In genomic region chr5:115543931-115544370, GRCh38 we compare ENCODE assay signal across 8 cellular contexts. TPM values are rescaled to one million over a fixed set of nuclear protein-coding genes. Genes with fewer than 3 reads are reported as not detected.
A peak's percentile ranks its signal among the peaks of the same experiment; 100 is the strongest.
DNase-seq lines count a peak whose midpoint lies in the region; ATAC-seq and TF ChIP-seq lines count a peak whose summit lies in the region.

No MANE protein-coding gene starts in this region.

- H3K36me3 ChIP-seq in ovary, result no peaks in the 10 kb centered on the region
- no peaks in the 10 kb centered on the region for H3K36me3 ChIP-seq in tibial nerve

- peaks cover 46% of the 10 kb centered on the region for H3K4me1 Mint-ChIP-seq in activated naive CD8-positive, alpha-beta T cell treated with anti-CD3 and anti-CD28 coated beads for 36 hours

- H3K36me3 Mint-ChIP-seq in activated naive CD8-positive, alpha-beta T cell treated with anti-CD3 and anti-CD28 coated beads for 36 hours, result peaks cover 59% of the 10 kb centered on the region

- CTCF ChIA-PET in AG04449 (lab: Yijun Ruan, JAX), result interaction anchor here (1.2 to 3.2 kb wide), 7 partner anchors 10 to 248 kb away, joined by 3 to 21 read pairs (median 5); partner anchors contain the start of gene CCDC112

- DNase-seq in AG04449 (ENCODE audit: low read depth, low spot score) (no peak), RPMI8226 (peak; percentile 84), Right ventricle myocardium superior (peak; percentile 61), ovary (peak in 3 of 5 donors; percentile 39 to 64 (median 46)), tibial nerve (ENCODE audit: low spot score in 2 of 2) (peak; percentile 24 to 60)
- DNase-seq in activated naive CD8-positive, alpha-beta T cell treated with anti-CD3 and anti-CD28 coated beads for 36 hours, result peak; percentile 58

- peak overlapping the region; percentile 73 to 100 for H3K27ac ChIP-seq in ovary
- H3K27ac ChIP-seq in tibial nerve, result peak overlapping the region; percentile 97 to 100 (median 100)

- TF ChIP-seq CTCF in AG04449 (IDR thresholded peaks at IDR 0.05; ENCODE audit: insufficient read depth, low read length, missing control alignments), result no peak
- TF ChIP-seq CTCF in ovary (IDR thresholded peaks at IDR 0.05), result no peak
- no peak for TF ChIP-seq CTCF in tibial nerve (IDR thresholded peaks at IDR 0.05)

- H3K9me3 Mint-ChIP-seq in activated naive CD8-positive, alpha-beta T cell treated with anti-CD3 and anti-CD28 coated beads for 36 hours, result peaks cover 7% of the 10 kb centered on the region

- POLR2A ChIA-PET in AG04449 (lab: Yijun Ruan, JAX), result interaction anchor here (0.6 to 2.5 kb wide), 11 partner anchors 12 to 178 kb away, joined by 3 to 10 read pairs (median 4); no protein-coding TSS in a partner anchor

- WGBS in ovary, 3 donors, result 0 to 1% (median 0%) methylated on average over 20 of the region's 20 CpGs
- WGBS in tibial nerve, 2 donors, result 0 to 2% methylated on average over 20 of the region's 20 CpGs

- H3K27ac Mint-ChIP-seq in activated naive CD8-positive, alpha-beta T cell treated with anti-CD3 and anti-CD28 coated beads for 36 hours, result peak overlapping the region; percentile 98

- H3K4me3 ChIP-seq in AG04449 (ENCODE audit: low read depth, low read length), result peak overlapping the region; percentile 78
- peak overlapping the region; percentile 90 for H3K4me3 ChIP-seq in ovary
- peak overlapping the region; percentile 70 to 96 (median 90) for H3K4me3 ChIP-seq in tibial nerve

- H3K27me3 Mint-ChIP-seq in activated naive CD8-positive, alpha-beta T cell treated with anti-CD3 and anti-CD28 coated beads for 36 hours, result no peaks in the 10 kb centered on the region

- peak overlapping the region; percentile 97 for H3K4me3 Mint-ChIP-seq in activated naive CD8-positive, alpha-beta T cell treated with anti-CD3 and anti-CD28 coated beads for 36 hours

- TF ChIP-seq POLR2A in ovary (IDR thresholded peaks at IDR 0.05), result no peak
- no peak for TF ChIP-seq POLR2A in tibial nerve (IDR thresholded peaks at IDR 0.05)

- H3K27me3 ChIP-seq in ovary (no peaks in the 10 kb centered on the region), tibial nerve (no peaks in the 10 kb centered on the region)

- H3K9me3 ChIP-seq in ovary (no peaks in the 10 kb centered on the region), tibial nerve (peaks cover 0 to 17% (median 0%) of the 10 kb centered on the region in 4 donors)

- H3K4me1 ChIP-seq in ovary (ENCODE audit: insufficient read depth) (peaks cover 6% of the 10 kb centered on the region), tibial nerve (peaks cover 0 to 44% (median 32%) of the 10 kb centered on the region in 4 donors)

- ATAC-seq in GM18867 (IDR thresholded peaks at IDR 0.05; ENCODE audit: unreplicated experiment) (peak; percentile 34), HG03103 (IDR thresholded peaks at IDR 0.05; ENCODE audit: low read depth, unreplicated experiment) (peak; percentile 21), Right ventricle myocardium superior (ENCODE audit: poor library complexity) (peak; percentile 50)

- intact Hi-C loops in Right ventricle myocardium superior (cut with DNase I), result loop anchor here (5.0 to 10.0 kb wide), 2 partner anchors 87 to 169 kb away; no protein-coding TSS in a partner anchor
- intact Hi-C loops in ovary (cut with DNase I), result no loop called here

- TF ChIP-seq EP300 in ovary (IDR thresholded peaks at IDR 0.05) (no peak), tibial nerve (IDR thresholded peaks at IDR 0.05) (no peak)

RNA-seq across cellular contexts. Expression of gene FEM1C, which starts 0.6 kb away (rescaled TPM):
- total RNA-seq in activated naive CD8-positive, alpha-beta T cell treated with anti-CD3 and anti-CD28 coated beads for 36 hours, result 10 to 100 TPM; 14.7 to 15.6 TPM
- total RNA-seq in Right ventricle myocardium superior (46.8 TPM), ovary (10 to 100 TPM; 11.0 to 16.6 (median 14.9) TPM), tibial nerve (10 to 100 TPM; 16.9 to 24.5 (median 20.3) TPM)
- polyA plus RNA-seq in ovary, result 10 to 100 TPM in 1 of 2 donors, 1 to 10 TPM in 1; 6.5 to 11.7 TPM

RNA-seq across cellular contexts. Expression of gene TICAM2, which starts 58.3 kb away (rescaled TPM):
- total RNA-seq in activated naive CD8-positive, alpha-beta T cell treated with anti-CD3 and anti-CD28 coated beads for 36 hours, result 1 to 10 TPM in 1 of 2 experiments, under 1 TPM in 1; 0.82 to 1.1 TPM
- total RNA-seq in Right ventricle myocardium superior (2.7 TPM), ovary (1 to 10 TPM; 1.0 to 6.4 (median 4.9) TPM), tibial nerve (1 to 10 TPM; 1.0 to 2.8 (median 1.8) TPM)
- polyA plus RNA-seq in ovary, result 1 to 10 TPM; 2.2 to 3.1 TPM
